In the genomic region with DNA sequence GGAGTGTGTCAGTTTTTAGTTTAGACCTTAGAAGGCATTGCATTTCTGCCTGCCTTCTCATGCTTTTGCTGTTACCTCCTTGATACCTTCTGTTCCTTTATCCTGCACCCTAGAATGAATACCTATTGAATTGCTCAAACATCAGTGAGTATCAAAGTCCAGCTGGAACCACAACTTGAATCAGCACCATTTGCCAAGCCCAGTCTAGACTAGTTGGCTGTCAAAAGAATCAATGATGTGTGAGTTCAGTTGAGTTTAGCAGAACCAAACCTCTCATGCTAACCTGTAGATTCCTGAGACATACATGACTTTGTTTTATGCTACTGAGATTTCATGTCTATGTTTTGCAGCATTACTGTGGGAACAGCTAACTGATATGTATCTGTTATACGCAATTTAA, we compare ENCODE assay signal across 16 cellular contexts.
DNase-seq lines count a peak whose midpoint lies in the region; ATAC-seq and TF ChIP-seq lines count a peak whose summit lies in the region.
"Had no signal": no experiment of that assay in that cellular context is flagged by ENCODE, and none has a peak within 500 bp of the region (broad histone marks: within the 10 kb centered on the region; RNA-seq: fewer than 3 reads in every experiment).

No MANE protein-coding gene starts in this region.

- no peaks in the 10 kb centered on the region for H3K79me2 ChIP-seq in mammary epithelial cell (ENCODE audit: insufficient read depth, low read length)

- TF ChIP-seq CTCF in mammary epithelial cell (conservative IDR thresholded peaks at IDR 0.05 in 1 of 2, IDR thresholded peaks at IDR 0.05 in 1 of 2; ENCODE audit: extremely low read depth in 1 of 2, insufficient read depth in 1 of 2, low read depth in 1 of 2, low read length in 2 of 2) (no peak), breast epithelium (IDR thresholded peaks at IDR 0.05) (no peak)

- no peak overlapping the region for H3K4me3 ChIP-seq in mammary epithelial cell (replicated peaks in 1 of 3; ENCODE audit: insufficient read depth in 1 of 3, low read depth in 2 of 3, low read length in 3 of 3)
- H3K4me3 ChIP-seq in breast epithelium: no peak overlapping the region

- H3K4me2 ChIP-seq in mammary epithelial cell (ENCODE audit: insufficient read depth, low read depth, low read length): no peak overlapping the region

- no peak for TF ChIP-seq POLR2A in breast epithelium (IDR thresholded peaks at IDR 0.05)

- H4K20me1 ChIP-seq in mammary epithelial cell (ENCODE audit: insufficient read depth, low read length): no peaks in the 10 kb centered on the region

- DNase-seq in mammary epithelial cell (peak; percentile 85), breast epithelium (ENCODE audit: low spot score in 2 of 2) (no peak), epithelial cell of prostate (ENCODE audit: low read depth, low spot score) (peak; percentile 98), left colon (no peak), renal cortical epithelial cell (ENCODE audit: low read depth) (peak; percentile 42), NCI-H1417 treated with DMSO at 0.1 percent for 48 hours (lab: John Stamatoyannopoulos, UW) (no peak), medulla oblongata (ENCODE audit: extremely low spot score) (no peak)
- DNase-seq in activated CD4-positive, alpha-beta T cell treated with anti-CD3 and anti-CD28 coated beads, Interleukin-2, amount 10 ng/mL, durations not matched to agents 24 days and 14 days: no peak
- DNase-seq: CD8-positive, alpha-beta T cell; COR-L47; DND-41; GDM1; GOT3; H9 had no signal

- H3K4me1 Mint-ChIP-seq in activated CD4-positive, alpha-beta T cell treated with anti-CD3 and anti-CD28 coated beads, Interleukin-2, amount 10 ng/mL, durations not matched to agents 24 days and 14 days: no peaks in the 10 kb centered on the region

- intact Hi-C loops in mammary epithelial cell (cut with micrococcal nuclease): loop anchor here (2.0 to 10.0 kb wide), 3 partner anchors 167 to 431 kb away; no protein-coding TSS in a partner anchor
- intact Hi-C loops in breast epithelium (cut with DNase I; ENCODE audit: low total_unique reads): no loop called here
- intact Hi-C loops in left colon (cut with DNase I, micrococcal nuclease): no loop called here
- intact Hi-C loops in activated CD4-positive, alpha-beta T cell treated with anti-CD3 and anti-CD28 coated beads, Interleukin-2, amount 10 ng/mL, durations not matched to agents 24 days and 14 days (cut with micrococcal nuclease): loop anchor here (2.0 kb wide), 1 partner anchor 759 kb away; no protein-coding TSS in a partner anchor

- in situ Hi-C loops in mammary epithelial cell (cut with MboI; ENCODE audit: low sequenced_read_pairs in 2 of 2): loop anchor here (25.0 kb wide), 2 partner anchors 284 to 759 kb away; a partner anchor contains a TSS

- no peaks in the 10 kb centered on the region for H3K27me3 ChIP-seq in mammary epithelial cell (ENCODE audit: insufficient read depth, low read length)
- H3K27me3 ChIP-seq in breast epithelium: no peaks in the 10 kb centered on the region

- WGBS in mammary epithelial cell (ENCODE audit: low coverage, missing lambda C conversion rate): 87% methylated on average over 1 of the region's 1 CpG

- peak; percentile 41 for ATAC-seq in left colon
- ATAC-seq: CD8-positive, alpha-beta T cell had no signal

- no peak overlapping the region for H3K9ac ChIP-seq in mammary epithelial cell (ENCODE audit: insufficient read depth, low read length)

- H3K36me3 Mint-ChIP-seq in activated CD4-positive, alpha-beta T cell treated with anti-CD3 and anti-CD28 coated beads, Interleukin-2, amount 10 ng/mL, durations not matched to agents 24 days and 14 days (ENCODE audit: low read depth): no peaks in the 10 kb centered on the region
- H3K36me3 Mint-ChIP-seq: CD14-positive monocyte; CD8-positive, alpha-beta T cell had no signal

- no peak overlapping the region for H2AFZ ChIP-seq in mammary epithelial cell (ENCODE audit: low read depth, low read length)

- H3K36me3 ChIP-seq in mammary epithelial cell (ENCODE audit: insufficient read depth, low read length) (no peaks in the 10 kb centered on the region), breast epithelium (no peaks in the 10 kb centered on the region)

- peaks cover 5% of the 10 kb centered on the region for H3K4me1 ChIP-seq in mammary epithelial cell (ENCODE audit: insufficient read depth, low read length)
- no peaks in the 10 kb centered on the region for H3K4me1 ChIP-seq in breast epithelium

- CTCF ChIA-PET in mammary epithelial cell (lab: Charles Lee; ENCODE audit: low non-redundant PET): no interaction called here

- H3K27ac ChIP-seq in mammary epithelial cell (ENCODE audit: insufficient read depth, low read depth, low read length) (no peak overlapping the region), breast epithelium (no peak overlapping the region), epithelial cell of prostate (peak overlapping the region; percentile 82)
- H3K27ac ChIP-seq: 22Rv1 had no signal

- no peak overlapping the region for H3K4me3 Mint-ChIP-seq in activated CD4-positive, alpha-beta T cell treated with anti-CD3 and anti-CD28 coated beads, Interleukin-2, amount 10 ng/mL, durations not matched to agents 24 days and 14 days
- H3K4me3 Mint-ChIP-seq: CD14-positive monocyte; CD8-positive, alpha-beta T cell; H9 had no signal

- no peaks in the 10 kb centered on the region for H3K9me3 ChIP-seq in mammary epithelial cell (replicated peaks; ENCODE audit: insufficient read depth, low read length)
- H3K9me3 ChIP-seq in breast epithelium: no peaks in the 10 kb centered on the region

- dilution Hi-C loops in mammary epithelial cell (cut with HindIII; ENCODE audit: low sequenced_read_pairs): no loop called here

- H3K9me3 Mint-ChIP-seq in activated CD4-positive, alpha-beta T cell treated with anti-CD3 and anti-CD28 coated beads, Interleukin-2, amount 10 ng/mL, durations not matched to agents 24 days and 14 days: no peaks in the 10 kb centered on the region
- H3K9me3 Mint-ChIP-seq: CD8-positive, alpha-beta T cell; H9 had no signal

- no peaks in the 10 kb centered on the region for H3K27me3 Mint-ChIP-seq in activated CD4-positive, alpha-beta T cell treated with anti-CD3 and anti-CD28 coated beads, Interleukin-2, amount 10 ng/mL, durations not matched to agents 24 days and 14 days

- no peak overlapping the region for H3K27ac Mint-ChIP-seq in activated CD4-positive, alpha-beta T cell treated with anti-CD3 and anti-CD28 coated beads, Interleukin-2, amount 10 ng/mL, durations not matched to agents 24 days and 14 days
- H3K27ac Mint-ChIP-seq: CD14-positive monocyte; CD8-positive, alpha-beta T cell; H9 had no signal

- no TSS peak for BruUV-seq in mammary epithelial cell (replicated peaks; lab: Mats Ljungman, UMichigan)

Comparison
In these comparisons a context has a peak if more than half of its experiments do, and no peak if none do; other contexts are left out.
1. DNase-seq: peak in mammary epithelial cell (single experiment), epithelial cell of prostate (single experiment) and renal cortical epithelial cell (single experiment); none in breast epithelium (0 of 2), left colon (0 of 2), NCI-H1417 treated with DMSO at 0.1 percent for 48 hours (single experiment), medulla oblongata (single experiment) and activated CD4-positive, alpha-beta T cell treated with anti-CD3 and anti-CD28 coated beads, Interleukin-2, amount 10 ng/mL, durations not matched to agents 24 days and 14 days (single experiment).
2. intact Hi-C loops: an anchor here in mammary epithelial cell (2.0 to 10.0 kb wide) and activated CD4-positive, alpha-beta T cell treated with anti-CD3 and anti-CD28 coated beads, Interleukin-2, amount 10 ng/mL, durations not matched to agents 24 days and 14 days (2.0 kb wide); none called in breast epithelium and left colon.